In genomic region chr5:3412146-3412545, GRCh38 we compare ENCODE assay signal across 19 cellular contexts.
"Had no signal": no experiment of that assay in that cellular context is flagged by ENCODE, and none has a peak within 500 bp of the region (broad histone marks: within the 10 kb centered on the region; RNA-seq: fewer than 3 reads in every experiment).

No MANE protein-coding gene starts in this region.

- H3K4me3 ChIP-seq: gastrocnemius medialis, right atrium auricular region, stomach, thoracic aorta, transverse colon had no signal

- H3K27ac ChIP-seq: gastrocnemius medialis, right atrium auricular region, stomach, thoracic aorta, transverse colon had no signal

- DNase-seq: cortex of kidney; effector memory CD4-positive, alpha-beta T cell; gastrocnemius medialis; glutamatergic neuron; islet precursor cell; mammary epithelial cell; naive thymus-derived CD4-positive, alpha-beta T cell; small intestine; stimulated activated CD4-positive, alpha-beta T cell treated with anti-CD3 and anti-CD28 coated beads, Interleukin-12 subunit alpha, Interleukin-12 subunit beta, amount 100 ng/mL, for 4 hours; stimulated activated naive CD4-positive, alpha-beta T cell; stomach; substantia nigra; transverse colon had no signal

- H3K9me3 ChIP-seq: gastrocnemius medialis, thoracic aorta, transverse colon had no signal

- H3K27me3 ChIP-seq: gastrocnemius medialis, right atrium auricular region, stomach, transverse colon had no signal

- H3K36me3 ChIP-seq: gastrocnemius medialis, right atrium auricular region, stomach, thoracic aorta, transverse colon had no signal

- H3K4me1 ChIP-seq: gastrocnemius medialis, right atrium auricular region, stomach, transverse colon had no signal

- H3K27ac Mint-ChIP-seq: naive thymus-derived CD4-positive, alpha-beta T cell had no signal

- FAIRE-seq: endometrium had no signal

- H3K4me3 Mint-ChIP-seq: neural crest cell had no signal

- ATAC-seq: esophagus mucosa; gastrocnemius medialis; left lobe of liver; naive thymus-derived CD4-positive, alpha-beta T cell had no signal

- H3K4me1 Mint-ChIP-seq: neural crest cell had no signal
